13 cellular contexts compared by ENCODE assay signal in genomic region chr17:74545456-74546230, GRCh38. TPM values are rescaled to one million over a fixed set of nuclear protein-coding genes. Genes with fewer than 3 reads are reported as not detected.
DNase-seq lines count a peak whose midpoint lies in the region; ATAC-seq lines count a peak whose summit lies in the region.
"Had no signal": no experiment of that assay in that cellular context is flagged by ENCODE, and none has a peak within 500 bp of the region (broad histone marks: within the 10 kb centered on the region; RNA-seq: fewer than 3 reads in every experiment).

Gene CD300C, minus strand, starts transcription at chr17:74546115. Its CDS starts 333 bp downstream, at chr17:74545782.

- H3K9me3 Mint-ChIP-seq in stimulated activated naive B cell treated with anti-CD40 and anti-IgM and Interleukin-4, amounts not matched to agents 10 μg/mL and 1 μg/mL and 100 μg/mL, for 72 hours: no peaks in the 10 kb centered on the region

- intact Hi-C loops in right cardiac atrium (cut with DNase I): no loop called here

- H3K27me3 Mint-ChIP-seq in T-helper 17 cell: peaks cover 48% of the 10 kb centered on the region
- H3K27me3 Mint-ChIP-seq in stimulated activated naive B cell treated with anti-CD40 and anti-IgM and Interleukin-4, amounts not matched to agents 10 μg/mL and 1 μg/mL and 100 μg/mL, for 72 hours: peaks cover 12 to 30% of the 10 kb centered on the region in 2 donors

- WGBS in right cardiac atrium: 67% methylated on average over 15 of the region's 15 CpGs

- no peaks in the 10 kb centered on the region for H3K4me1 ChIP-seq in right cardiac atrium (ENCODE audit: control insufficient read depth, insufficient read depth, low read length)

- H3K4me3 Mint-ChIP-seq in T-helper 17 cell: no peak within 1 kb of the TSS
- no peak within 1 kb of the TSS for H3K4me3 Mint-ChIP-seq in stimulated activated naive B cell treated with anti-CD40 and anti-IgM and Interleukin-4, amounts not matched to agents 10 μg/mL and 1 μg/mL and 100 μg/mL, for 72 hours

- peaks cover 12% of the 10 kb centered on the region for H3K4me1 Mint-ChIP-seq in T-helper 17 cell
- H3K4me1 Mint-ChIP-seq in stimulated activated naive B cell treated with anti-CD40 and anti-IgM and Interleukin-4, amounts not matched to agents 10 μg/mL and 1 μg/mL and 100 μg/mL, for 72 hours: peaks cover 7 to 30% of the 10 kb centered on the region in 2 donors

- no peak within 1 kb of the TSS for H3K27ac Mint-ChIP-seq in T-helper 17 cell
- no peak within 1 kb of the TSS for H3K27ac Mint-ChIP-seq in stimulated activated naive B cell treated with anti-CD40 and anti-IgM and Interleukin-4, amounts not matched to agents 10 μg/mL and 1 μg/mL and 100 μg/mL, for 72 hours

- H3K4me3 ChIP-seq in right cardiac atrium (ENCODE audit: low read length): no peak within 1 kb of the TSS

- H3K9me3 ChIP-seq in T-helper 17 cell (ENCODE audit: control insufficient read depth, low read length, poor library complexity, severe bottlenecking) (no peaks in the 10 kb centered on the region), right cardiac atrium (ENCODE audit: control insufficient read depth, low read length) (no peaks in the 10 kb centered on the region)

- no peaks in the 10 kb centered on the region for H3K27me3 ChIP-seq in right cardiac atrium (ENCODE audit: control insufficient read depth, insufficient read depth)

- ATAC-seq in T-helper 17 cell (peak; percentile 58), right cardiac atrium (peak; percentile 48)
- ATAC-seq in stimulated activated naive B cell treated with anti-CD40 and anti-IgM and Interleukin-4, amounts not matched to agents 10 μg/mL and 1 μg/mL and 100 μg/mL, for 72 hours (replicated peaks): peak; percentile 84

- no peaks in the 10 kb centered on the region for H3K36me3 Mint-ChIP-seq in T-helper 17 cell (ENCODE audit: low read depth)
- no peaks in the 10 kb centered on the region for H3K36me3 Mint-ChIP-seq in stimulated activated naive B cell treated with anti-CD40 and anti-IgM and Interleukin-4, amounts not matched to agents 10 μg/mL and 1 μg/mL and 100 μg/mL, for 72 hours

- peak; percentile 34 for DNase-seq in DMS53 (lab: John Stamatoyannopoulos, UW)
- no peak for DNase-seq in DMS53 treated with DMSO at 0.1 percent for 48 hours (lab: John Stamatoyannopoulos, UW; ENCODE audit: unreplicated experiment)
- no peak for DNase-seq in T-helper 17 cell
- DNase-seq in right cardiac atrium: peak; percentile 37 to 70 (median 60)
- DNase-seq in stimulated activated naive B cell treated with anti-CD40 and anti-IgM and Interleukin-4, amounts not matched to agents 10 μg/mL and 1 μg/mL and 100 μg/mL, for 72 hours: no peak
- no peak for DNase-seq in activated CD4-positive, CD25-positive, alpha-beta regulatory T cell (lab: John Stamatoyannopoulos, UW)
- DNase-seq in NCI-H1694 (lab: John Stamatoyannopoulos, UW): no peak
- no peak for DNase-seq in cortex of kidney (lab: John Stamatoyannopoulos, UW)
- DNase-seq: 8988T; activated naive CD4-positive, alpha-beta T cell treated with Interleukin-2 at 50 U/mL for 16 hours; NCI-H2081 treated with DMSO at 0.1 percent for 48 hours; small intestine had no signal

- no peak within 1 kb of the TSS for H3K27ac ChIP-seq in right cardiac atrium (ENCODE audit: low read length)

RNA-seq across cellular contexts. Expression of gene CD300C, which starts in this region (rescaled TPM):
- total RNA-seq in T-helper 17 cell (1 to 10 TPM in 1 of 2 donors, under 1 TPM in 1; 0.37 to 1.2 TPM), right cardiac atrium (1 to 10 TPM in 3 of 4 donors, under 1 TPM in 1; 0.62 to 2.1 (median 1.5) TPM)
- 0.11 TPM for polyA plus RNA-seq in right cardiac atrium
- total RNA-seq: endothelial cell of umbilical vein had no signal
- polyA plus RNA-seq: endothelial cell of umbilical vein had no signal

Comparison
In these comparisons a context has a peak if more than half of its experiments do, and no peak if none do; other contexts are left out.
1. DNase-seq: peak in DMS53 (single experiment) and right cardiac atrium (3 of 3); none in DMS53 treated with DMSO at 0.1 percent for 48 hours (single experiment), T-helper 17 cell (0 of 3), stimulated activated naive B cell treated with anti-CD40 and anti-IgM and Interleukin-4, amounts not matched to agents 10 μg/mL and 1 μg/mL and 100 μg/mL, for 72 hours (single experiment), activated CD4-positive, CD25-positive, alpha-beta regulatory T cell (0 of 4), NCI-H1694 (single experiment) and cortex of kidney (single experiment).
2. Peak in every context shown above with its lines, with median percentiles within 50 percentile points of each other: ATAC-seq.